ENCODE assay signal across 9 cellular contexts in the genomic region with DNA sequence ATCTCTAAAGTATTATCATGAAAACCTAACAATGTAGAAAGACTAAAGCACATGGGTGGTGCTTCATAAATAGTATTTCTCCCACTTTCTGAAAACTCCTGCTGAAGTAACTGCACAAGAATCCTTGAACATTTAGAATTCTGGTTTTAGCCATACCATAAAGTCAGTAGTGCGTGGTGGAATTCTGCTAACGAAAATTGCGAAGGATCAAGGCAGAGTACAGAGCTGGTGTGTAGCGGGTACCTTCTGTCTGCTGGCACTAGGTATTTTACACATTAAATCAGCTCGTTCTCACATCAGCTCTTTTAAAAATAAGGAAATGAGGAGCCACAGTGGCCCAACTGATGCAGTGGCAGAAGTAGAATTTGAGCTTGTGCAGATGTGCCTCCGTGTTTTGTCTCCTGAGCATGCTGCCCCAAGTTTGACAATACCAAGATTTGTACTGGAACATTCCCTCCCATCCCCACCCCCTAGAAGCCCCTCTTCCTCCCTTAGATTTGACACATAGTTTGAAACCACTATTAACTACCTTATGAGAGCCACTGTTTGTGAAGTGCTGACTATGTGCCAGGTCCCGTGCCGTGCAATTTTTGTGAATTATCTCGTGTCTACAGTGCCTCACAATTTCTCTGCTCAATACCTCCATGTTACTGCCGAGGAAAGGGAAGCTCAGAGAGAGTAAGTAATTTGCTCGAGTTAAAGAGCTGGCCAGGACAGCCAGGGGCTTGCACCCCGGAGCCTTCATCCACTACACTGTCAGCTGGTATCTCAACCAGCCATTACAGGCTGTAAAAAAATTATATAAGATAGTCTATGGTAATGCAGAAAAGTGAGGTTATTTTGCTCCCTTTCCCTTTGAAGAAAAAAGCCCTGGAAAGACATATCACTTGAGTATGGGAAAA.
DNase-seq lines count a peak whose midpoint lies in the region; ATAC-seq and TF ChIP-seq lines count a peak whose summit lies in the region.
"Had no signal": no experiment of that assay in that cellular context is flagged by ENCODE, and none has a peak within 500 bp of the region (broad histone marks: within the 10 kb centered on the region; RNA-seq: fewer than 3 reads in every experiment).

No MANE protein-coding gene starts in this region.

- peak overlapping the region; percentile 68 for H3K27ac ChIP-seq in mesodermal cell (ENCODE audit: low read depth, low read length, severe bottlenecking)

- TF ChIP-seq CTCF in AG10803 (conservative IDR thresholded peaks at IDR 0.05; ENCODE audit: low read length) (no peak), WI38 (IDR thresholded peaks at IDR 0.05; ENCODE audit: low read depth, low read length) (no peak), GM13977 (IDR thresholded peaks at IDR 0.05; ENCODE audit: extremely low read depth, insufficient read depth, missing control alignments) (no peak), lower leg skin (IDR thresholded peaks at IDR 0.05) (no peak)

- H3K36me3 ChIP-seq in mesodermal cell (ENCODE audit: control insufficient read depth, insufficient read depth, low read length), result no peaks in the 10 kb centered on the region

- TF ChIP-seq POLR2A in lower leg skin (IDR thresholded peaks at IDR 0.05), result no peak

- WGBS in mesodermal cell (ENCODE audit: insufficient coverage in 2 of 2), 2 experiments, result 91 to 97% methylated on average over 5 to 8 of the region's 12 CpGs
- 53 to 58% methylated on average over 12 of the region's 12 CpGs for WGBS in lower leg skin, 2 donors

- ATAC-seq in HG02610 (IDR thresholded peaks at IDR 0.05; ENCODE audit: unreplicated experiment) (peak; percentile 19), GM19455 (IDR thresholded peaks at IDR 0.05; ENCODE audit: unreplicated experiment) (no peak)

- H3K4me3 ChIP-seq in AG10803 (ENCODE audit: low read length), result peak overlapping the region; percentile 35; the same call in 1 of the 2 replicates
- peak overlapping the region; percentile 52 for H3K4me3 ChIP-seq in WI38 (ENCODE audit: low read depth, low read length)
- H3K4me3 ChIP-seq in mesodermal cell (ENCODE audit: extremely low read depth, insufficient read depth, low read length, poor library complexity, severe bottlenecking), result no peak overlapping the region
- no peak overlapping the region for H3K4me3 ChIP-seq in lower leg skin (ENCODE audit: low read depth, poor library complexity, severe bottlenecking)

- DNase-seq in AG10803 (ENCODE audit: low read depth) (no peak), mucosa of gallbladder (ENCODE audit: low spot score) (no peak), GM13977 (ENCODE audit: low spot score) (no peak), lower leg skin (ENCODE audit: low spot score in 2 of 2) (no peak)
- DNase-seq: activated T-cell treated with anti-CD3 and anti-CD28 coated beads, Interleukin-2, amount 50 U/mL, for 72 hours had no signal

- intact Hi-C loops in lower leg skin (cut with DNase I; ENCODE audit: low total_unique reads), result no loop called here

- no peaks in the 10 kb centered on the region for H3K9me3 ChIP-seq in mesodermal cell (ENCODE audit: control insufficient read depth, low read length)

- H3K4me1 ChIP-seq in mesodermal cell (ENCODE audit: control insufficient read depth, insufficient read depth, low read length, poor library complexity, severe bottlenecking), result peaks cover 27% of the 10 kb centered on the region

- in situ Hi-C loops in GM13977 (cut with MboI; ENCODE audit: low pct_unique_long_range_greater_than_20kb, low sequenced_read_pairs, unreplicated experiment), result no loop called here

Comparison
In these comparisons a context has a peak if more than half of its experiments do, and no peak if none do; other contexts are left out.
1. H3K4me3 ChIP-seq: peak in AG10803 (single experiment) and WI38 (single experiment); none in mesodermal cell (single experiment) and lower leg skin (single experiment).